ENCODE assay signal across 12 cellular contexts in genomic region chr12:46456356-46457334, GRCh38.
DNase-seq lines count a peak whose midpoint lies in the region; ATAC-seq and TF ChIP-seq lines count a peak whose summit lies in the region.
"Had no signal": no experiment of that assay in that cellular context is flagged by ENCODE, and none has a peak within 500 bp of the region (broad histone marks: within the 10 kb centered on the region; RNA-seq: fewer than 3 reads in every experiment).

No MANE protein-coding gene starts in this region.

- H3K4me3 ChIP-seq in Caco-2 (ENCODE audit: low read depth, low read length), result no peak overlapping the region
- H3K4me3 ChIP-seq in Loucy (ENCODE audit: low read length, poor library complexity, severe bottlenecking), result no peak overlapping the region
- no peak overlapping the region for H3K4me3 ChIP-seq in dorsolateral prefrontal cortex

- H3K4me1 Mint-ChIP-seq in Caco-2 (ENCODE audit: low read depth, unreplicated experiment) (peaks cover 40% of the 10 kb centered on the region), nephron (peaks cover 62% of the 10 kb centered on the region)

- no peak overlapping the region for H3K27ac ChIP-seq in dorsolateral prefrontal cortex

- DNase-seq in Caco-2, result no peak
- peak; percentile 77 for DNase-seq in amniotic epithelial cell (ENCODE audit: low read depth)
- no peak for DNase-seq in activated effector memory CD4-positive, alpha-beta T cell treated with anti-CD3 and anti-CD28 coated beads, Interleukin-2, amount 50 U/mL, for 16 hours
- DNase-seq in ureter (ENCODE audit: low spot score), result no peak
- DNase-seq in dorsolateral prefrontal cortex, result no peak
- DNase-seq: EL, hypothalamus, NCI-H2081 treated with DMSO at 0.1 percent for 48 hours had no signal

- H3K9me2 ChIP-seq in Loucy (replicated peaks; ENCODE audit: low read depth, low read length), result no peaks in the 10 kb centered on the region

- peak overlapping the region; percentile 65 for H3K27ac Mint-ChIP-seq in Caco-2 (ENCODE audit: unreplicated experiment)
- H3K27ac Mint-ChIP-seq in nephron, result peak overlapping the region; percentile 44 to 72 (median 59)
- H3K27ac Mint-ChIP-seq: dendritic cell treated with granulocyte-macrophage colony-stimulating factor and Interleukin-4, amounts not matched to agents 40 ng/mL and 50 ng/mL, for 4 days had no signal

- no peaks in the 10 kb centered on the region for H3F3A ChIP-seq in Loucy (ENCODE audit: low read depth)

- POLR2A ChIA-PET in Caco-2 (lab: Charles Lee), result interaction anchor here (1.3 to 1.6 kb wide), 2 partner anchors 17 to 85 kb away, joined by 4 to 5 read pairs; no protein-coding TSS in a partner anchor

- ATAC-seq in HG03442 (IDR thresholded peaks at IDR 0.05; ENCODE audit: unreplicated experiment), result no peak

- H3K4me2 ChIP-seq in Loucy (ENCODE audit: low read depth, low read length, poor library complexity, severe bottlenecking), result peak overlapping the region; percentile 30

- no peaks in the 10 kb centered on the region for H3K79me2 ChIP-seq in Loucy (ENCODE audit: insufficient read depth, low read length)

- peak overlapping the region; percentile 32 for H3K4me3 Mint-ChIP-seq in Caco-2 (ENCODE audit: unreplicated experiment)
- H3K4me3 Mint-ChIP-seq in nephron, result peak overlapping the region in 1 of 3 experiments; percentile 31
- H3K4me3 Mint-ChIP-seq: dendritic cell treated with granulocyte-macrophage colony-stimulating factor and Interleukin-4, amounts not matched to agents 40 ng/mL and 50 ng/mL, for 4 days had no signal

- H3K9me3 Mint-ChIP-seq in Caco-2 (ENCODE audit: unreplicated experiment) (no peaks in the 10 kb centered on the region), nephron (no peaks in the 10 kb centered on the region)
- H3K9me3 Mint-ChIP-seq: dendritic cell treated with granulocyte-macrophage colony-stimulating factor and Interleukin-4, amounts not matched to agents 40 ng/mL and 50 ng/mL, for 4 days had no signal

- H3K36me3 Mint-ChIP-seq in Caco-2 (ENCODE audit: insufficient read depth, unreplicated experiment), result no peaks in the 10 kb centered on the region
- no peaks in the 10 kb centered on the region for H3K36me3 Mint-ChIP-seq in nephron (ENCODE audit: low read depth)

- BruUV-seq in Caco-2 (replicated peaks; lab: Mats Ljungman, UMichigan), result TSS peak; percentile 92

- CTCF ChIA-PET in Caco-2 (lab: Charles Lee), result interaction anchor here (1.5 kb wide), 1 partner anchor 205 kb away, joined by 7 read pairs; no protein-coding TSS in a partner anchor

- no peaks in the 10 kb centered on the region for H3K36me3 ChIP-seq in Caco-2 (ENCODE audit: control insufficient read depth, insufficient read depth, low read length)
- H3K36me3 ChIP-seq in Loucy (ENCODE audit: insufficient read depth, low read length), result no peaks in the 10 kb centered on the region

- intact Hi-C loops in Caco-2 (cut with micrococcal nuclease; ENCODE audit: unreplicated experiment), result no loop called here
- intact Hi-C loops in dorsolateral prefrontal cortex (cut with DNase I), result no loop called here

- peak overlapping the region; percentile 61 for H2AFZ ChIP-seq in Loucy (ENCODE audit: low read length)

- no peaks in the 10 kb centered on the region for H3K27me3 Mint-ChIP-seq in Caco-2 (ENCODE audit: insufficient read depth, unreplicated experiment)
- H3K27me3 Mint-ChIP-seq in nephron (ENCODE audit: low read depth), result no peaks in the 10 kb centered on the region
- H3K27me3 Mint-ChIP-seq: dendritic cell treated with granulocyte-macrophage colony-stimulating factor and Interleukin-4, amounts not matched to agents 40 ng/mL and 50 ng/mL, for 4 days had no signal

- H4K20me1 ChIP-seq in Loucy (ENCODE audit: insufficient read depth, low read length, poor library complexity, severe bottlenecking), result no peaks in the 10 kb centered on the region

- H3K27me3 ChIP-seq in Caco-2 (replicated peaks; ENCODE audit: control insufficient read depth, insufficient read depth, low read length) (no peaks in the 10 kb centered on the region), Loucy (ENCODE audit: insufficient read depth, low read length, poor library complexity, severe bottlenecking) (no peaks in the 10 kb centered on the region), dorsolateral prefrontal cortex (no peaks in the 10 kb centered on the region)

- TF ChIP-seq CTCF in Caco-2 (IDR thresholded peaks at IDR 0.05; ENCODE audit: insufficient read depth in 1 of 2, low read depth in 1 of 2, low read length in 1 of 2, severe bottlenecking in 1 of 2, unreplicated experiment in 1 of 2) (no peak), Loucy (conservative IDR thresholded peaks at IDR 0.05; ENCODE audit: low read length) (no peak), nephron (IDR thresholded peaks at IDR 0.05; ENCODE audit: unreplicated experiment in 3 of 3) (no peak), dorsolateral prefrontal cortex (IDR thresholded peaks at IDR 0.05 in 54 of 56, conservative IDR thresholded peaks at IDR 0.05 in 2 of 56; ENCODE audit: low read depth in 1 of 56, partially characterized antibody in 56 of 56) (no peak)

- peak overlapping the region; percentile 16 for H3K9ac ChIP-seq in Loucy (ENCODE audit: low read depth, low read length, poor library complexity, severe bottlenecking)

- H3K4me1 ChIP-seq in Caco-2 (peaks cover 55% of the 10 kb centered on the region), Loucy (ENCODE audit: insufficient read depth, low read length, poor library complexity, severe bottlenecking) (peaks cover 70% of the 10 kb centered on the region)

- H3K9me3 ChIP-seq in Caco-2 (no peaks in the 10 kb centered on the region), Loucy (ENCODE audit: insufficient read depth, low read depth, low read length) (no peaks in the 10 kb centered on the region)
